Comparison of ENCODE assay signal across 8 cellular contexts in genomic region chr5:79133657-79134451, GRCh38. TPM values are rescaled to one million over a fixed set of nuclear protein-coding genes. Genes with fewer than 3 reads are reported as not detected.
DNase-seq lines count a peak whose midpoint lies in the region; ATAC-seq and TF ChIP-seq lines count a peak whose summit lies in the region.

No MANE protein-coding gene starts in this region.

- intact Hi-C loops in activated T-helper 2 cell treated with anti-CD3 and anti-CD28 coated beads, Interferon-gamma antibody, Interleukin-2, Interleukin-4, amounts not matched to agents 10 μg/mL and 5 μg/mL and 100 μg/mL, durations not matched to agents 14 hours and 24 hours and 36 hours (cut with micrococcal nuclease) = loop anchor here (1.0 to 10.0 kb wide), 5 partner anchors 109 to 721 kb away; no protein-coding TSS in a partner anchor

- no peaks in the 10 kb centered on the region for H3K36me3 Mint-ChIP-seq in activated T-helper 2 cell treated with anti-CD3 and anti-CD28 coated beads, Interferon-gamma antibody, Interleukin-2, Interleukin-4, amounts not matched to agents 10 μg/mL and 5 μg/mL and 100 μg/mL, durations not matched to agents 14 hours and 24 hours and 36 hours (ENCODE audit: low read depth)
- no peaks in the 10 kb centered on the region for H3K36me3 Mint-ChIP-seq in stimulated activated naive CD8-positive, alpha-beta T cell treated with anti-CD3 and anti-CD28 coated beads, Interleukin-15, Interleukin-2, amounts not matched to agents 100 ng/mL and 50 ng/mL, for 24 hours (ENCODE audit: low read depth)

- no peak for ATAC-seq in HG03457 (IDR thresholded peaks at IDR 0.05; ENCODE audit: unreplicated experiment)

- H3K9ac ChIP-seq in KMS-11 = peak overlapping the region; percentile 28; the same call in 1 of the 2 replicates
- H3K9ac ChIP-seq in neural cell (ENCODE audit: low read length) = no peak overlapping the region

- no peaks in the 10 kb centered on the region for H3K9me2 ChIP-seq in neural cell (ENCODE audit: insufficient read depth, low read length)

- peak; percentile 91 for DNase-seq in DMS 273 (lab: John Stamatoyannopoulos, UW; ENCODE audit: unreplicated experiment)
- DNase-seq in RPMI8226 = peak; percentile 75
- DNase-seq in activated T-helper 2 cell treated with anti-CD3 and anti-CD28 coated beads, Interferon-gamma antibody, Interleukin-2, Interleukin-4, amounts not matched to agents 10 μg/mL and 5 μg/mL and 100 μg/mL, durations not matched to agents 14 hours and 24 hours and 36 hours (ENCODE audit: low spot score) = peak; percentile 45
- peak; percentile 94 for DNase-seq in fibroblast of the aortic adventitia (ENCODE audit: low read depth)

- H3K9me3 Mint-ChIP-seq in activated T-helper 2 cell treated with anti-CD3 and anti-CD28 coated beads, Interferon-gamma antibody, Interleukin-2, Interleukin-4, amounts not matched to agents 10 μg/mL and 5 μg/mL and 100 μg/mL, durations not matched to agents 14 hours and 24 hours and 36 hours = no peaks in the 10 kb centered on the region
- no peaks in the 10 kb centered on the region for H3K9me3 Mint-ChIP-seq in stimulated activated naive CD8-positive, alpha-beta T cell treated with anti-CD3 and anti-CD28 coated beads, Interleukin-15, Interleukin-2, amounts not matched to agents 100 ng/mL and 50 ng/mL, for 24 hours

- H3K27me3 ChIP-seq in KMS-11 (ENCODE audit: insufficient read depth, low read depth) (no peaks in the 10 kb centered on the region), neural cell (ENCODE audit: insufficient read depth, low read depth, low read length) (no peaks in the 10 kb centered on the region)

- peaks cover 8% of the 10 kb centered on the region for H3K4me1 Mint-ChIP-seq in activated T-helper 2 cell treated with anti-CD3 and anti-CD28 coated beads, Interferon-gamma antibody, Interleukin-2, Interleukin-4, amounts not matched to agents 10 μg/mL and 5 μg/mL and 100 μg/mL, durations not matched to agents 14 hours and 24 hours and 36 hours (ENCODE audit: low read depth)
- H3K4me1 Mint-ChIP-seq in stimulated activated naive CD8-positive, alpha-beta T cell treated with anti-CD3 and anti-CD28 coated beads, Interleukin-15, Interleukin-2, amounts not matched to agents 100 ng/mL and 50 ng/mL, for 24 hours (ENCODE audit: low read depth) = peaks cover 20% of the 10 kb centered on the region

- H3K9me3 ChIP-seq in neural cell (ENCODE audit: low read length) = no peaks in the 10 kb centered on the region

- no peak for TF ChIP-seq EP300 in neural cell (conservative IDR thresholded peaks at IDR 0.05; ENCODE audit: poor library complexity, severe bottlenecking)

- peaks cover 3% of the 10 kb centered on the region for H3K27me3 Mint-ChIP-seq in activated T-helper 2 cell treated with anti-CD3 and anti-CD28 coated beads, Interferon-gamma antibody, Interleukin-2, Interleukin-4, amounts not matched to agents 10 μg/mL and 5 μg/mL and 100 μg/mL, durations not matched to agents 14 hours and 24 hours and 36 hours (ENCODE audit: low read depth)
- peaks cover 3% of the 10 kb centered on the region for H3K27me3 Mint-ChIP-seq in stimulated activated naive CD8-positive, alpha-beta T cell treated with anti-CD3 and anti-CD28 coated beads, Interleukin-15, Interleukin-2, amounts not matched to agents 100 ng/mL and 50 ng/mL, for 24 hours

- H3K4me3 ChIP-seq in KMS-11 (IDR thresholded peaks at IDR 0.05; ENCODE audit: insufficient read depth, low read depth, low read length) = no peak overlapping the region
- peak overlapping the region; percentile 52 for H3K4me3 ChIP-seq in fibroblast of the aortic adventitia (ENCODE audit: low read depth, low read length)
- H3K4me3 ChIP-seq in neural cell (ENCODE audit: low read length) = peak overlapping the region; percentile 6

- H3K4me2 ChIP-seq in KMS-11 (peak overlapping the region; percentile 77), neural cell (ENCODE audit: low read length) (no peak overlapping the region)

- H4K20me1 ChIP-seq in KMS-11 (ENCODE audit: insufficient read depth) (no peaks in the 10 kb centered on the region), neural cell (ENCODE audit: insufficient read depth) (no peaks in the 10 kb centered on the region)

- peak; percentile 75 for TF ChIP-seq RAD21 in neural cell (conservative IDR thresholded peaks at IDR 0.05)

- H3K4me1 ChIP-seq in KMS-11 (ENCODE audit: low read depth, poor library complexity, severe bottlenecking) = peaks cover 43% of the 10 kb centered on the region

- TF ChIP-seq CTCF in KMS-11 (conservative IDR thresholded peaks at IDR 0.05; ENCODE audit: low read depth, low read length) (peak; percentile 94), fibroblast of the aortic adventitia (IDR thresholded peaks at IDR 0.05; ENCODE audit: insufficient read depth, low read length) (peak; percentile 81), neural cell (IDR thresholded peaks at IDR 0.05; ENCODE audit: poor library complexity, severe bottlenecking) (peak; percentile 79)

- H3K79me2 ChIP-seq in KMS-11 (ENCODE audit: insufficient read depth, low read depth) (no peaks in the 10 kb centered on the region), neural cell (replicated peaks; ENCODE audit: insufficient read depth, low read length) (no peaks in the 10 kb centered on the region)

- H2AFZ ChIP-seq in KMS-11 (ENCODE audit: low read depth) (peak overlapping the region; percentile 70), neural cell (ENCODE audit: low read depth, low read length) (no peak overlapping the region)

- H3K27ac Mint-ChIP-seq in activated T-helper 2 cell treated with anti-CD3 and anti-CD28 coated beads, Interferon-gamma antibody, Interleukin-2, Interleukin-4, amounts not matched to agents 10 μg/mL and 5 μg/mL and 100 μg/mL, durations not matched to agents 14 hours and 24 hours and 36 hours = peak overlapping the region; percentile 80
- peak overlapping the region; percentile 89 for H3K27ac Mint-ChIP-seq in stimulated activated naive CD8-positive, alpha-beta T cell treated with anti-CD3 and anti-CD28 coated beads, Interleukin-15, Interleukin-2, amounts not matched to agents 100 ng/mL and 50 ng/mL, for 24 hours

- H3K4me3 Mint-ChIP-seq in activated T-helper 2 cell treated with anti-CD3 and anti-CD28 coated beads, Interferon-gamma antibody, Interleukin-2, Interleukin-4, amounts not matched to agents 10 μg/mL and 5 μg/mL and 100 μg/mL, durations not matched to agents 14 hours and 24 hours and 36 hours (ENCODE audit: low read depth) = peak overlapping the region; percentile 72
- H3K4me3 Mint-ChIP-seq in stimulated activated naive CD8-positive, alpha-beta T cell treated with anti-CD3 and anti-CD28 coated beads, Interleukin-15, Interleukin-2, amounts not matched to agents 100 ng/mL and 50 ng/mL, for 24 hours = peak overlapping the region; percentile 65

- no peaks in the 10 kb centered on the region for H3F3A ChIP-seq in neural cell (ENCODE audit: insufficient read depth, low read length, poor library complexity, severe bottlenecking)

- H3K27ac ChIP-seq in KMS-11 (peak overlapping the region; percentile 29; the same call in 1 of the 2 replicates), neural cell (ENCODE audit: low read length) (no peak overlapping the region)

- H3K36me3 ChIP-seq in KMS-11 (ENCODE audit: insufficient read depth) (no peaks in the 10 kb centered on the region), neural cell (ENCODE audit: insufficient read depth, low read length) (no peaks in the 10 kb centered on the region)

TF ChIP-seq in neural cell, 6 proteins besides CTCF, POLR2A, EP300 and RAD21:
- no peak for TF ChIP-seq POLR2AphosphoS5 (IDR thresholded peaks at IDR 0.05)
- no peak for TF ChIP-seq EZH2 (IDR thresholded peaks at IDR 0.05; ENCODE audit: borderline replicate concordance, insufficient read depth, low read length, poor library complexity, severe bottlenecking)
- peak; percentile 76 for TF ChIP-seq SMC3 (conservative IDR thresholded peaks at IDR 0.05; ENCODE audit: poor library complexity)
- no peak for TF ChIP-seq REST (IDR thresholded peaks at IDR 0.05; ENCODE audit: borderline replicate concordance)

RNA-seq across cellular contexts. Expression of gene BHMT, which starts 22.2 kb away (rescaled TPM):
- not detected in 2 replicates for total RNA-seq in activated T-helper 2 cell treated with anti-CD3 and anti-CD28 coated beads, Interferon-gamma antibody, Interleukin-2, Interleukin-4, amounts not matched to agents 10 μg/mL and 5 μg/mL and 100 μg/mL, durations not matched to agents 14 hours and 24 hours and 36 hours
- 0.27 TPM in 1 of 2 replicates, not detected in the other for total RNA-seq in fibroblast of the aortic adventitia (ENCODE audit: low replicate concordance)
- not detected in 2 replicates for polyA plus RNA-seq in neural cell
- polyA minus RNA-seq in neural cell = not detected in 2 replicates
